ENCODE assay signal across 40 cellular contexts in the genomic region with DNA sequence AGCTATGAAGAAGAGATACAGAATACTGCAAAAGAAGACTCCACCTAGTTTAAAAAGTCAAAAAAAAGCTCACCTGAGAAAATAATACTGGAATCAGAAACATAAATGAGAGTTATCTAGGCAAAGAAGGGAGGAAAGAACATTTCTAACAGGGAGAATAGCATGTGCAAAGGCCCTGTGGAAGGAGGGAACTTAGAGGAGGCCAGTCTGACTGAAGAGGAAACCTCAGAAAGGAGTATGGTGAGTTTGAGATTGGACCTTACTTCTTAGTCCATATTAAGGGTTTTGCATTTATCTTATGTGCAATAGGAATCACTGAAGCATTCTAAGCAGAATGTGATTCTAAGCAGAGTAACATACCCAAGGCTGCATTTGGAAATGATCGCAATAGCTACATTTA.
"Had no signal": no experiment of that assay in that cellular context is flagged by ENCODE, and none has a peak within 500 bp of the region (broad histone marks: within the 10 kb centered on the region; RNA-seq: fewer than 3 reads in every experiment).

No MANE protein-coding gene starts in this region.

- H3K27me3 Mint-ChIP-seq: activated naive CD4-positive, alpha-beta T cell treated with anti-CD3 and anti-CD28 coated beads, Interleukin-2, amount 10 ng/mL, durations not matched to agents 7 days and 5 days had no signal

- H3K9me3 ChIP-seq: adrenal gland, ascending aorta, body of pancreas, breast epithelium had no signal

- H3K9me3 Mint-ChIP-seq: activated naive CD4-positive, alpha-beta T cell treated with anti-CD3 and anti-CD28 coated beads for 36 hours; activated naive CD4-positive, alpha-beta T cell treated with anti-CD3 and anti-CD28 coated beads, Interleukin-2, amount 10 ng/mL, durations not matched to agents 7 days and 5 days; activated naive CD4-positive, alpha-beta T cell treated with anti-CD3 and anti-CD28 coated beads, Interleukin-2, amount 50 U/mL, for 24 hours; activated naive CD4-positive, alpha-beta T cell treated with anti-CD3 and anti-CD28 coated beads, Interleukin-2, amount 50 U/mL, for 72 hours; activated naive CD8-positive, alpha-beta T cell treated with anti-CD3 and anti-CD28 coated beads for 36 hours; activated naive CD8-positive, alpha-beta T cell treated with anti-CD3 and anti-CD28 coated beads, Interleukin-2, amount 10 ng/mL, durations not matched to agents 7 days and 5 days; activated naive CD8-positive, alpha-beta T cell treated with anti-CD3 and anti-CD28 coated beads, Interleukin-2, amount 50 U/mL, for 24 hours; activated T-cell treated with anti-CD3 and anti-CD28 coated beads, Interleukin-2, amount 50 U/mL, for 24 hours; activated T-cell treated with anti-CD3 and anti-CD28 coated beads, Interleukin-2, amount 50 U/mL, for 4 hours; activated T-cell treated with anti-CD3 and anti-CD28 coated beads, Interleukin-2, amount 50 U/mL, for 72 hours; activated T-helper 1 cell treated with anti-CD3 and anti-CD28 coated beads, Interleukin-12 subunit alpha, Interleukin-12 subunit beta, Interleukin-2, Interleukin-4 antibody, amounts not matched to agents 30 ng/mL and 10 ng/mL and 1 ng/mL, durations not matched to agents 14 hours and 24 hours and 36 hours; activated T-helper 17 cell treated with anti-CD3 and anti-CD28 coated beads, Interleukin-2, amount 50 U/mL, for 72 hours; activated T-helper 2 cell treated with anti-CD3 and anti-CD28 coated beads, Interferon-gamma antibody, Interleukin-2, Interleukin-4, amounts not matched to agents 10 μg/mL and 5 μg/mL and 100 μg/mL, durations not matched to agents 14 hours and 24 hours and 36 hours had no signal

- H3K36me3 Mint-ChIP-seq: activated naive CD4-positive, alpha-beta T cell treated with anti-CD3 and anti-CD28 coated beads, Interleukin-2, amount 10 ng/mL, durations not matched to agents 7 days and 5 days; activated naive CD4-positive, alpha-beta T cell treated with anti-CD3 and anti-CD28 coated beads, Interleukin-2, amount 50 U/mL, for 24 hours; activated naive CD4-positive, alpha-beta T cell treated with anti-CD3 and anti-CD28 coated beads, Interleukin-2, amount 50 U/mL, for 72 hours; activated naive CD8-positive, alpha-beta T cell; activated naive CD8-positive, alpha-beta T cell treated with anti-CD3 and anti-CD28 coated beads for 36 hours; activated naive CD8-positive, alpha-beta T cell treated with anti-CD3 and anti-CD28 coated beads, Interleukin-2, amount 10 ng/mL, durations not matched to agents 7 days and 5 days; brain had no signal

- H3K27ac ChIP-seq: adrenal gland, ascending aorta, body of pancreas, brain microvascular endothelial cell, breast epithelium, cardiac muscle cell had no signal

- ATAC-seq: activated naive CD4-positive, alpha-beta T cell treated with anti-CD3 and anti-CD28 coated beads, Interleukin-2, amount 50 U/mL, for 72 hours; activated naive CD8-positive, alpha-beta T cell treated with anti-CD3 and anti-CD28 coated beads, Interleukin-2, amount 50 U/mL, for 24 hours; activated T-cell treated with anti-CD3 and anti-CD28 coated beads, Interleukin-2, amount 50 U/mL, for 4 hours; activated T-cell treated with anti-CD3 and anti-CD28 coated beads, Interleukin-2, amount 50 U/mL, for 72 hours; activated T-helper 17 cell treated with anti-CD3 and anti-CD28 coated beads, Interleukin-2, amount 50 U/mL, for 72 hours; body of pancreas had no signal

- H3K4me3 Mint-ChIP-seq: activated naive CD4-positive, alpha-beta T cell treated with anti-CD3 and anti-CD28 coated beads for 36 hours; activated naive CD4-positive, alpha-beta T cell treated with anti-CD3 and anti-CD28 coated beads, Interleukin-2, amount 10 ng/mL, durations not matched to agents 7 days and 5 days; activated naive CD4-positive, alpha-beta T cell treated with anti-CD3 and anti-CD28 coated beads, Interleukin-2, amount 50 U/mL, for 24 hours; activated naive CD8-positive, alpha-beta T cell; activated naive CD8-positive, alpha-beta T cell treated with anti-CD3 and anti-CD28 coated beads for 36 hours; activated naive CD8-positive, alpha-beta T cell treated with anti-CD3 and anti-CD28 coated beads, Interleukin-2, amount 10 ng/mL, durations not matched to agents 7 days and 5 days; activated naive CD8-positive, alpha-beta T cell treated with anti-CD3 and anti-CD28 coated beads, Interleukin-2, amount 50 U/mL, for 24 hours; activated T-cell treated with anti-CD3 and anti-CD28 coated beads, Interleukin-2, amount 50 U/mL, for 24 hours; activated T-cell treated with anti-CD3 and anti-CD28 coated beads, Interleukin-2, amount 50 U/mL, for 4 hours; activated T-cell treated with anti-CD3 and anti-CD28 coated beads, Interleukin-2, amount 50 U/mL, for 72 hours; activated T-helper 1 cell treated with anti-CD3 and anti-CD28 coated beads, Interleukin-12 subunit alpha, Interleukin-12 subunit beta, Interleukin-2, Interleukin-4 antibody, amounts not matched to agents 30 ng/mL and 10 ng/mL and 1 ng/mL, durations not matched to agents 14 hours and 24 hours and 36 hours; activated T-helper 17 cell treated with anti-CD3 and anti-CD28 coated beads, Interleukin-2, amount 50 U/mL, for 72 hours; brain; central memory CD8-positive, alpha-beta T cell had no signal

- H3K27me3 ChIP-seq: adrenal gland, ascending aorta, body of pancreas, brain microvascular endothelial cell, breast epithelium, cardiac muscle cell had no signal

- FAIRE-seq: astrocyte, bronchial epithelial cell had no signal

- H3K4me1 ChIP-seq: adrenal gland, body of pancreas, breast epithelium had no signal

- H3K4me1 Mint-ChIP-seq: activated naive CD4-positive, alpha-beta T cell treated with anti-CD3 and anti-CD28 coated beads, Interleukin-2, amount 10 ng/mL, durations not matched to agents 7 days and 5 days; activated naive CD4-positive, alpha-beta T cell treated with anti-CD3 and anti-CD28 coated beads, Interleukin-2, amount 50 U/mL, for 24 hours; activated naive CD8-positive, alpha-beta T cell treated with anti-CD3 and anti-CD28 coated beads for 36 hours; activated naive CD8-positive, alpha-beta T cell treated with anti-CD3 and anti-CD28 coated beads, Interleukin-2, amount 10 ng/mL, durations not matched to agents 7 days and 5 days; activated naive CD8-positive, alpha-beta T cell treated with anti-CD3 and anti-CD28 coated beads, Interleukin-2, amount 50 U/mL, for 24 hours; activated T-helper 17 cell treated with anti-CD3 and anti-CD28 coated beads, Interleukin-2, amount 50 U/mL, for 72 hours; central memory CD8-positive, alpha-beta T cell had no signal

- H3K27ac Mint-ChIP-seq: activated naive CD4-positive, alpha-beta T cell treated with anti-CD3 and anti-CD28 coated beads for 36 hours; activated naive CD4-positive, alpha-beta T cell treated with anti-CD3 and anti-CD28 coated beads, Interleukin-2, amount 10 ng/mL, durations not matched to agents 7 days and 5 days; activated naive CD4-positive, alpha-beta T cell treated with anti-CD3 and anti-CD28 coated beads, Interleukin-2, amount 50 U/mL, for 24 hours; activated naive CD4-positive, alpha-beta T cell treated with anti-CD3 and anti-CD28 coated beads, Interleukin-2, amount 50 U/mL, for 72 hours; activated naive CD8-positive, alpha-beta T cell; activated naive CD8-positive, alpha-beta T cell treated with anti-CD3 and anti-CD28 coated beads for 36 hours; activated naive CD8-positive, alpha-beta T cell treated with anti-CD3 and anti-CD28 coated beads, Interleukin-2, amount 10 ng/mL, durations not matched to agents 7 days and 5 days; activated naive CD8-positive, alpha-beta T cell treated with anti-CD3 and anti-CD28 coated beads, Interleukin-2, amount 50 U/mL, for 24 hours; activated T-cell treated with anti-CD3 and anti-CD28 coated beads, Interleukin-2, amount 50 U/mL, for 24 hours; activated T-cell treated with anti-CD3 and anti-CD28 coated beads, Interleukin-2, amount 50 U/mL, for 72 hours; activated T-helper 1 cell treated with anti-CD3 and anti-CD28 coated beads, Interleukin-12 subunit alpha, Interleukin-12 subunit beta, Interleukin-2, Interleukin-4 antibody, amounts not matched to agents 30 ng/mL and 10 ng/mL and 1 ng/mL, durations not matched to agents 14 hours and 24 hours and 36 hours; activated T-helper 17 cell treated with anti-CD3 and anti-CD28 coated beads, Interleukin-2, amount 50 U/mL, for 72 hours; activated T-helper 2 cell treated with anti-CD3 and anti-CD28 coated beads, Interferon-gamma antibody, Interleukin-2, Interleukin-4, amounts not matched to agents 10 μg/mL and 5 μg/mL and 100 μg/mL, durations not matched to agents 14 hours and 24 hours and 36 hours; brain had no signal

- H3K4me3 ChIP-seq: adrenal gland, ascending aorta, body of pancreas, breast epithelium, cardiac muscle cell had no signal

- H3K36me3 ChIP-seq: adrenal gland, ascending aorta, brain microvascular endothelial cell, breast epithelium, cardiac muscle cell had no signal

- DNase-seq: activated effector memory CD4-positive, alpha-beta T cell treated with anti-CD3 and anti-CD28 coated beads, Interleukin-2, amount 50 U/mL, for 16 hours; activated effector memory CD4-positive, alpha-beta T cell treated with Interleukin-2 at 50 U/mL for 16 hours; activated gamma-delta T cell; activated gamma-delta T cell treated with Interleukin-2 at 50 U/mL for 16 hours; activated naive CD4-positive, alpha-beta T cell; activated naive CD4-positive, alpha-beta T cell treated with anti-CD3 and anti-CD28 coated beads for 36 hours; activated naive CD4-positive, alpha-beta T cell treated with anti-CD3 and anti-CD28 coated beads, Interleukin-2, amount 10 ng/mL, durations not matched to agents 7 days and 5 days; activated naive CD4-positive, alpha-beta T cell treated with anti-CD3 and anti-CD28 coated beads, Interleukin-2, amount 50 U/mL, for 16 hours; activated naive CD4-positive, alpha-beta T cell treated with Interleukin-2 at 50 U/mL for 16 hours; activated naive CD8-positive, alpha-beta T cell treated with anti-CD3 and anti-CD28 coated beads for 36 hours; activated naive CD8-positive, alpha-beta T cell treated with anti-CD3 and anti-CD28 coated beads, Interleukin-2, amount 10 ng/mL, durations not matched to agents 7 days and 5 days; activated naive CD8-positive, alpha-beta T cell treated with anti-CD3 and anti-CD28 coated beads, Interleukin-2, amount 50 U/mL, for 24 hours; activated T-cell treated with anti-CD3 and anti-CD28 coated beads, Interleukin-2, amount 50 U/mL, for 1 hour; activated T-cell treated with anti-CD3 and anti-CD28 coated beads, Interleukin-2, amount 50 U/mL, for 24 hours; activated T-cell treated with anti-CD3 and anti-CD28 coated beads, Interleukin-2, amount 50 U/mL, for 4 hours; activated T-cell treated with anti-CD3 and anti-CD28 coated beads, Interleukin-2, amount 50 U/mL, for 48 hours; activated T-cell treated with anti-CD3 and anti-CD28 coated beads, Interleukin-2, amount 50 U/mL, for 72 hours; adrenal gland; amniotic stem cell; amygdala; anterior cingulate cortex; aorta; body of pancreas; brain microvascular endothelial cell; caudate nucleus; central memory CD4-positive, alpha-beta T cell; cerebellar nuclear complex had no signal
